ENCODE assay signal across 1 cellular context in genomic region chr17:77247048-77247541, GRCh38.
TF ChIP-seq lines count a peak whose summit lies in the region.

No MANE protein-coding gene starts in this region.

TF ChIP-seq in HepG2, 621 proteins besides CTCF, POLR2A, EP300 and RAD21 (continued from another document and continues in another):
- TF ChIP-seq ZNF572 (CRISPR knock-in tag; IDR thresholded peaks at IDR 0.05) (0 out of 2 replicates have a peak, but pooled peaks have one; percentile 50), EEA1 (CRISPR knock-in tag; IDR thresholded peaks at IDR 0.05; ENCODE audit: borderline replicate concordance) (no peak), KLF13 (CRISPR knock-in tag; IDR thresholded peaks at IDR 0.05) (no peak), CENPT (CRISPR knock-in tag; IDR thresholded peaks at IDR 0.05; ENCODE audit: low read depth) (no peak), RARG (CRISPR knock-in tag; IDR thresholded peaks at IDR 0.05; ENCODE audit: low read depth) (no peak), JARID2 (CRISPR knock-in tag; IDR thresholded peaks at IDR 0.05; ENCODE audit: insufficient replicate concordance) (no peak), SOX6 (IDR thresholded peaks at IDR 0.05) (no peak), SOX6 (CRISPR knock-in tag; IDR thresholded peaks at IDR 0.05) (peak; percentile 61), ZNF841 (CRISPR knock-in tag; IDR thresholded peaks at IDR 0.05; ENCODE audit: borderline replicate concordance) (no peak), ZBTB4 (CRISPR knock-in tag; IDR thresholded peaks at IDR 0.05; ENCODE audit: borderline replicate concordance) (no peak; the same call in 1 of the 2 replicates), ZNF609 (CRISPR knock-in tag; IDR thresholded peaks at IDR 0.05; ENCODE audit: borderline replicate concordance) (no peak; the same call in 1 of the 2 replicates), IKZF5 (CRISPR knock-in tag; IDR thresholded peaks at IDR 0.05) (0 out of 2 replicates have a peak, but pooled peaks have one; percentile 50), CENPBD1 (CRISPR knock-in tag; IDR thresholded peaks at IDR 0.05; ENCODE audit: borderline replicate concordance, low read depth) (no peak), HES4 (CRISPR knock-in tag; IDR thresholded peaks at IDR 0.05; ENCODE audit: borderline replicate concordance) (peak; percentile 34; the same call in 1 of the 2 replicates), ZBTB26 (CRISPR knock-in tag; IDR thresholded peaks at IDR 0.05; ENCODE audit: borderline replicate concordance) (no peak), PITX1 (CRISPR knock-in tag; IDR thresholded peaks at IDR 0.05) (no peak; the same call in 1 of the 2 replicates), NCOA5 (CRISPR knock-in tag; IDR thresholded peaks at IDR 0.05) (0 out of 2 replicates have a peak, but pooled peaks have one; percentile 43), ZNF274 (CRISPR knock-in tag; IDR thresholded peaks at IDR 0.05) (no peak; the same call in 1 of the 2 replicates), LBX2 (CRISPR knock-in tag; IDR thresholded peaks at IDR 0.05; ENCODE audit: borderline replicate concordance) (0 out of 2 replicates have a peak, but pooled peaks have one; percentile 56), TRIM24 (CRISPR knock-in tag; IDR thresholded peaks at IDR 0.05) (no peak), ZNF225 (CRISPR knock-in tag; IDR thresholded peaks at IDR 0.05) (peak; percentile 64; the same call in 1 of the 2 replicates), ZNF792 (CRISPR knock-in tag; IDR thresholded peaks at IDR 0.05) (no peak; the same call in 1 of the 2 replicates), E2F1 (CRISPR knock-in tag; IDR thresholded peaks at IDR 0.05) (no peak), SMC3 (IDR thresholded peaks at IDR 0.05; ENCODE audit: low read length) (peak; percentile 55; the same call in 1 of the 2 replicates), KDM3A (CRISPR knock-in tag; IDR thresholded peaks at IDR 0.05; ENCODE audit: low read depth) (peak; percentile 99), CHD2 (IDR thresholded peaks at IDR 0.05; ENCODE audit: low read depth, low read length) (no peak), NFKB2 (CRISPR knock-in tag; IDR thresholded peaks at IDR 0.05; ENCODE audit: borderline replicate concordance) (peak; percentile 75; the same call in 1 of the 2 replicates), KDM4B (CRISPR knock-in tag; IDR thresholded peaks at IDR 0.05) (no peak), MEF2D (CRISPR knock-in tag; IDR thresholded peaks at IDR 0.05) (no peak), ZNF510 (CRISPR knock-in tag; IDR thresholded peaks at IDR 0.05; ENCODE audit: low read depth) (peak; percentile 84; the same call in 1 of the 2 replicates), REPIN1 (CRISPR knock-in tag; IDR thresholded peaks at IDR 0.05; ENCODE audit: borderline replicate concordance, low read depth) (no peak), IKZF4 (CRISPR knock-in tag; IDR thresholded peaks at IDR 0.05; ENCODE audit: borderline replicate concordance, low read depth, not compliant biosample characterization) (no peak), ETV6 (CRISPR knock-in tag; conservative IDR thresholded peaks at IDR 0.05) (no peak; the same call in 1 of the 2 replicates), ZGPAT (CRISPR knock-in tag; IDR thresholded peaks at IDR 0.05) (peak; percentile 78; the same call in 1 of the 2 replicates), PAX8 (CRISPR knock-in tag; IDR thresholded peaks at IDR 0.05; ENCODE audit: borderline replicate concordance) (no peak), ZFAT (CRISPR knock-in tag; conservative IDR thresholded peaks at IDR 0.05) (no peak), SRY (CRISPR knock-in tag; IDR thresholded peaks at IDR 0.05) (no peak), NR2F2 (IDR thresholded peaks at IDR 0.05; ENCODE audit: borderline replicate concordance, low read depth) (no peak), KDM2A (CRISPR knock-in tag; IDR thresholded peaks at IDR 0.05; ENCODE audit: borderline replicate concordance, low read depth) (peak; percentile 93), GATAD2A (CRISPR knock-in tag; IDR thresholded peaks at IDR 0.05) (peak; percentile 57), ZNF24 (IDR thresholded peaks at IDR 0.05) (no peak), ZXDC (CRISPR knock-in tag; IDR thresholded peaks at IDR 0.05) (peak; percentile 57; the same call in 1 of the 2 replicates), HDAC6 (IDR thresholded peaks at IDR 0.05; ENCODE audit: low read depth, low read length) (no peak), ZNF83 (CRISPR knock-in tag; IDR thresholded peaks at IDR 0.05; ENCODE audit: borderline replicate concordance) (0 out of 2 replicates have a peak, but pooled peaks have one; percentile 17), ZNF878 (CRISPR knock-in tag; IDR thresholded peaks at IDR 0.05) (no peak), MXD4 (CRISPR knock-in tag; IDR thresholded peaks at IDR 0.05) (peak; percentile 53; the same call in 1 of the 2 replicates), ZC3H4 (CRISPR knock-in tag; IDR thresholded peaks at IDR 0.05; ENCODE audit: borderline replicate concordance) (no peak), BCL3 (CRISPR knock-in tag; IDR thresholded peaks at IDR 0.05) (no peak), ZNF577 (CRISPR knock-in tag; IDR thresholded peaks at IDR 0.05; ENCODE audit: borderline replicate concordance, low read depth) (no peak)
